Comparison of ENCODE assay signal across 8 cellular contexts in the genomic region with DNA sequence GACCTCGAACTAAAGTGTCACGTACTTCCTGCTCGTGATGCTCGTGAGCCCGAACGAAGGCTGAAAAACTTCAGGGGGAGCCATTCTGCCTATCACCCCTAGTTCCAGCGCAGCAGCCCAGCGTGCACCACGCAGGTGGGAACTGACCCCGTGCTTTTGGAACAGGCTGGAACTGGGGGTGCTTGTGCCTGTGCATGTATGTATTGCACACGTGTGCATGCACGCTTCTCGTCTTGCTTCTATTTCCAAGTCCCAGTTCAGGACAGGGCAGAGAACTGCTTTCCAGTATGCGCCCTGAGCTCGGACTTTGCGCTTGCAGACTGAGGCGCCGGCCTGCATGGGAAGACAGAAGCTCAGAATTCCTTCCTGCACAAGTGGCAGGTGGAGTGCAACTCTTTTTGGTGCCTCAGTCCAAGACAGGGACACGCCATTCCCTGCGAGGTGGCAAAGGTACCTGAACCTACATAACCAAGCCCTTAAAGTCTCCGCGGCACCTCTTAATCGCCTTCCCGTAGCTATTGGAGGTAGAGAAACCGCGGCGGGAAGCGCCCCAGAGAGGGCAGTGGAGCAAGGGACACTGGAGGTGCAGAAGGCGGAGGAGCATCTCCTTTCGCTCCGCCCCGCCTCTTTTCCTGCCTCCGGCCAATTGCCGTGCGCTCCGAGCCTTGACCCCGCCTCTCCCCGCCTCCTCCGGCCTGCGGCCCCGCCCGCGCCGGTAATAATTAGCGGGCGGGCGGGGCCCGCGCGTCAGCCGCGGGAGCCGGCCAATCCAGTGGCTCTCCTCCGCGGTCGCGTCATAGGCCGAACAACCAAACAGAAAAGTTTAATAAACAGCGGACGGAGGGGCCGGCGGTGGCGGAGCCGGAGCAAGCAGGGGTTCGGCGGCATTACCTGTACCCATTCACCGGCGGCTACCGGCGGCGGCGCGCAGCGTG. TPM values are rescaled to one million over a fixed set of nuclear protein-coding genes. Genes with fewer than 3 reads are reported as not detected.
DNase-seq lines count a peak whose midpoint lies in the region; ATAC-seq and TF ChIP-seq lines count a peak whose summit lies in the region.

A gene (plus strand): TSS at position 826 of the 935 bp plus-strand sequence. CDS start 60,669 bp downstream, outside the sequence.

- peaks cover 37% of the 10 kb centered on the region for H3K79me2 ChIP-seq in KMS-11 (ENCODE audit: insufficient read depth, low read depth)

- H3K27me3 ChIP-seq in KMS-11 (ENCODE audit: insufficient read depth, low read depth): no peaks in the 10 kb centered on the region
- no peaks in the 10 kb centered on the region for H3K27me3 ChIP-seq in Peyer's patch
- no peaks in the 10 kb centered on the region for H3K27me3 ChIP-seq in esophagus muscularis mucosa

- H2AFZ ChIP-seq in KMS-11 (ENCODE audit: low read depth): peak within 1 kb of the TSS; percentile 88

- no peaks in the 10 kb centered on the region for H3K9me3 ChIP-seq in Peyer's patch
- no peaks in the 10 kb centered on the region for H3K9me3 ChIP-seq in esophagus muscularis mucosa

- TF ChIP-seq CTCF in KMS-11 (conservative IDR thresholded peaks at IDR 0.05; ENCODE audit: low read depth, low read length) (no peak), Peyer's patch (IDR thresholded peaks at IDR 0.05) (peak in 2 of 6 experiments; percentile 8 to 13), esophagus muscularis mucosa (IDR thresholded peaks at IDR 0.05) (peak in 2 of 3 experiments; percentile 2 to 23)

- intact Hi-C loops in esophagus muscularis mucosa (cut with DNase I): loop anchor here (2.0 kb wide), 2 partner anchors 94 to 136 kb away; a partner anchor contains a TSS

- peak within 1 kb of the TSS; percentile 84 for H3K27ac ChIP-seq in KMS-11
- H3K27ac ChIP-seq in Peyer's patch: peak within 1 kb of the TSS; percentile 98 to 99 (median 99)
- H3K27ac ChIP-seq in esophagus muscularis mucosa (replicated peaks in 1 of 4): peak within 1 kb of the TSS; percentile 91 to 98 (median 96)

- H3K4me2 ChIP-seq in KMS-11: peak within 1 kb of the TSS; percentile 64

- no peaks in the 10 kb centered on the region for H3K36me3 ChIP-seq in KMS-11 (ENCODE audit: insufficient read depth)
- H3K36me3 ChIP-seq in Peyer's patch: no peaks in the 10 kb centered on the region
- no peaks in the 10 kb centered on the region for H3K36me3 ChIP-seq in esophagus muscularis mucosa

- H3K4me1 ChIP-seq in KMS-11 (ENCODE audit: low read depth, poor library complexity, severe bottlenecking) (peaks cover 55% of the 10 kb centered on the region), Peyer's patch (peaks cover 0 to 26% (median 3%) of the 10 kb centered on the region in 4 donors), esophagus muscularis mucosa (peaks cover 14 to 39% (median 35%) of the 10 kb centered on the region in 4 donors)

- WGBS in esophagus muscularis mucosa: 0% methylated on average over 19 of the region's 74 CpGs

- DNase-seq in DMS79 treated with DMSO at 0.1 percent for 48 hours (lab: John Stamatoyannopoulos, UW): peak; percentile 74
- DNase-seq in Peyer's patch: peak; percentile 96 to 98 (median 98)
- peak; percentile 96 to 98 for DNase-seq in activated T-cell treated with anti-CD3 and anti-CD28 coated beads, Interleukin-2, amount 50 U/mL, for 48 hours
- DNase-seq in esophagus muscularis mucosa (ENCODE audit: extremely low spot score): peak; percentile 97
- DNase-seq in myocyte (ENCODE audit: low read depth): peak; percentile 95
- peak; percentile 90 to 92 for DNase-seq in stimulated activated CD8-positive, alpha-beta memory T cell treated with anti-CD3 and anti-CD28 coated beads, Interleukin-7, amount 100 ng/mL, for 48 hours (ENCODE audit: extremely low read depth in 1 of 2, low read depth in 1 of 2)

- TF ChIP-seq POLR2A in Peyer's patch (IDR thresholded peaks at IDR 0.05): peak; percentile 84 to 92
- peak; percentile 57 for TF ChIP-seq POLR2A in esophagus muscularis mucosa (IDR thresholded peaks at IDR 0.05; ENCODE audit: low read depth)

- H3K9ac ChIP-seq in KMS-11: peak within 1 kb of the TSS; percentile 76

- H3K4me3 ChIP-seq in KMS-11 (IDR thresholded peaks at IDR 0.05; ENCODE audit: insufficient read depth, low read depth, low read length) (no peak within 1 kb of the TSS), Peyer's patch (peak within 1 kb of the TSS; percentile 82 to 92 (median 88)), esophagus muscularis mucosa (peak within 1 kb of the TSS; percentile 90 to 98 (median 92))

- no peak for TF ChIP-seq EP300 in esophagus muscularis mucosa (IDR thresholded peaks at IDR 0.05)

- peak; percentile 79 for ATAC-seq in GM21737 (IDR thresholded peaks at IDR 0.05; ENCODE audit: unreplicated experiment)

- H4K20me1 ChIP-seq in KMS-11 (ENCODE audit: insufficient read depth): no peaks in the 10 kb centered on the region

RNA-seq across cellular contexts. Expression of the gene that starts here (rescaled TPM):
- total RNA-seq in Peyer's patch: 100 to 1,000 TPM in 1 of 4 donors, 10 to 100 TPM in 3; 75.9 to 154 (median 81.0) TPM
- 100 to 1,000 TPM in 3 of 4 donors, 10 to 100 TPM in 1; 80.2 to 134 (median 107) TPM for total RNA-seq in esophagus muscularis mucosa
- total RNA-seq in myocyte: 264 and 353 TPM in 2 replicates
- 83.0 TPM for polyA plus RNA-seq in myocyte (2012)
